23 cellular contexts compared by ENCODE assay signal in the genomic region with DNA sequence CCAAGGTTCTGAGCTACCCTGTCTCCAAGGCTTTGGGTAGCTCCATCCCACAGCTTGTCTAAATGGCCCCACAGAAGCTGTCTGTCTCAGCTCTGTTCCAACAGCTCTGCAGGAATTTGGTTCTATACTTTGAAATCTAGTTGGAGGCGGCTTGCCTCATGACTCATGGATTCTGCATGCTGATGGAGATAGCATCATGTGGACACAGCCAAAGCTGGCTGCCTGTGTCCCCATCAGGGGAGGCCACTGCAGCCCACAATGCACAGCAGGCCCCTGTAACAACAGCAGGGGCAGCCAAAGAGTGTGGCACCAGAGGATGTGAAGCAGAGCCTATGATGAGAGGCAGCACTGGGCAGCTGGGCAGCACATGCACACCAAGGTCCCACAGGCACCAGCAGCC.
"Had no signal": no experiment of that assay in that cellular context is flagged by ENCODE, and none has a peak within 500 bp of the region (broad histone marks: within the 10 kb centered on the region; RNA-seq: fewer than 3 reads in every experiment).

No MANE protein-coding gene starts in this region.

- H3K4me3 ChIP-seq: cardiac muscle cell, Peyer's patch had no signal

- H3K4me1 ChIP-seq: Peyer's patch had no signal

- DNase-seq: activated B cell treated with CpG ODN at 0.5 μM for 24 hours; activated CD4-positive, alpha-beta memory T cell treated with anti-CD3 and anti-CD28 coated beads for 36 hours; activated CD4-positive, alpha-beta T cell treated with anti-CD3 and anti-CD28 coated beads for 1 hour; activated CD4-positive, alpha-beta T cell treated with anti-CD3 and anti-CD28 coated beads, Interleukin-2, amount 10 ng/mL, durations not matched to agents 24 days and 14 days; activated CD8-positive, alpha-beta memory T cell treated with anti-CD3 and anti-CD28 coated beads for 24 hours; activated gamma-delta T cell; activated naive CD4-positive, alpha-beta T cell treated with anti-CD3 and anti-CD28 coated beads for 36 hours; activated T-cell treated with anti-CD3 and anti-CD28 coated beads, Interleukin-2, amount 50 U/mL, for 4 hours; brain microvascular endothelial cell; cerebellar nuclear complex; NCI-H1092 treated with DMSO at 0.1 percent for 48 hours; NCI-H1417 treated with DMSO at 0.1 percent for 48 hours; NCI-H1694 treated with DMSO at 0.1 percent for 48 hours; NCI-H2081; NCI-H510A treated with DMSO at 0.1 percent for 48 hours; NCI-H69; NK-92 treated with Interleukin-12 subunit alpha and Interleukin-12 subunit beta, amount 100 ng/mL, for 24 hours; OCI-M1; Peyer's patch; SIG-M5; T-helper 17 cell; T-helper 9 cell had no signal

- ATAC-seq: activated T-cell treated with anti-CD3 and anti-CD28 coated beads, Interleukin-2, amount 50 U/mL, for 4 hours; T-helper 17 cell had no signal

- H3K27ac ChIP-seq: brain microvascular endothelial cell, cardiac muscle cell, Peyer's patch had no signal

- H3K9me3 ChIP-seq: Peyer's patch had no signal

- H3K27me3 ChIP-seq: brain microvascular endothelial cell, cardiac muscle cell, Peyer's patch had no signal

- H3K36me3 ChIP-seq: brain microvascular endothelial cell, cardiac muscle cell, Peyer's patch had no signal
